In the genomic region with DNA sequence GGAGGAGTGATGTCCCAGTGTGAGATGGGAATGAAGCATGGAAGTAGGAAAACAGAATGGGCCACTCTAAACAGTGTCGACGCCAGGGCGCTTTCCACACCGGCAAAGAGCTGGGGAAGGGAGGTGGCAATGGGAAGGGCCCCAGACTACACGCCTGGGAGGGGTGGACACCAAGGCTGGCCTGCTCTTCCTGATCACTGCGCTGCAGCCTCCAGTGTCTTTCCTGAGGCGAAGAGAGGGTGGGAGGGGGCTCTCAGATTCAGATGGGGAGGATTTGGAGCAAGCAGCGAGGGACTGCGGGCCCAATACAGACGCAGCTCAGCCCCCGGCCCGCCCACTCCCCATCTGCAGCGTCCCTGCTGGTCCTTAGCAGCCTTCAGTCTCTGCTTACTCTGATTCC, we compare ENCODE assay signal across 22 cellular contexts.
"Had no signal": no experiment of that assay in that cellular context is flagged by ENCODE, and none has a peak within 500 bp of the region (broad histone marks: within the 10 kb centered on the region; RNA-seq: fewer than 3 reads in every experiment).

No MANE protein-coding gene starts in this region.

- H3K9me3 ChIP-seq: neutrophil, sigmoid colon, thoracic aorta, upper lobe of left lung had no signal

- H3K4me3 Mint-ChIP-seq: activated CD4-positive, alpha-beta T cell treated with anti-CD3 and anti-CD28 coated beads, Interleukin-2, amount 10 ng/mL, durations not matched to agents 24 days and 14 days; activated naive CD8-positive, alpha-beta T cell treated with anti-CD3 and anti-CD28 coated beads for 36 hours; activated T-helper 1 cell treated with anti-CD3 and anti-CD28 coated beads, Interleukin-12 subunit alpha, Interleukin-12 subunit beta, Interleukin-2, Interleukin-4 antibody, amounts not matched to agents 30 ng/mL and 10 ng/mL and 1 ng/mL, durations not matched to agents 14 hours and 24 hours and 36 hours; stimulated activated naive B cell treated with anti-CD40 and anti-IgM and Interleukin-4, amounts not matched to agents 10 μg/mL and 1 μg/mL and 100 μg/mL, for 72 hours had no signal

- H3K27me3 ChIP-seq: upper lobe of left lung had no signal

- H3K27ac Mint-ChIP-seq: activated CD4-positive, alpha-beta T cell treated with anti-CD3 and anti-CD28 coated beads, Interleukin-2, amount 10 ng/mL, durations not matched to agents 24 days and 14 days; activated naive CD8-positive, alpha-beta T cell treated with anti-CD3 and anti-CD28 coated beads for 36 hours; activated T-helper 1 cell treated with anti-CD3 and anti-CD28 coated beads, Interleukin-12 subunit alpha, Interleukin-12 subunit beta, Interleukin-2, Interleukin-4 antibody, amounts not matched to agents 30 ng/mL and 10 ng/mL and 1 ng/mL, durations not matched to agents 14 hours and 24 hours and 36 hours; naive thymus-derived CD8-positive, alpha-beta T cell; stimulated activated naive B cell treated with anti-CD40 and anti-IgM and Interleukin-4, amounts not matched to agents 10 μg/mL and 1 μg/mL and 100 μg/mL, for 72 hours had no signal

- ATAC-seq: foreskin keratinocyte; naive thymus-derived CD8-positive, alpha-beta T cell; SK-N-SH treated with all-trans-retinoic acid at 6 μM for 48 hours; stimulated activated naive B cell treated with anti-CD40 and anti-IgM and Interleukin-4, amounts not matched to agents 10 μg/mL and 1 μg/mL and 100 μg/mL, for 72 hours had no signal

- H3K79me2 ChIP-seq: parathyroid adenoma had no signal

- H3K9ac ChIP-seq: parathyroid adenoma had no signal

- H2AFZ ChIP-seq: parathyroid adenoma had no signal

- H3K9me3 Mint-ChIP-seq: activated CD4-positive, alpha-beta T cell treated with anti-CD3 and anti-CD28 coated beads, Interleukin-2, amount 10 ng/mL, durations not matched to agents 24 days and 14 days; activated T-helper 1 cell treated with anti-CD3 and anti-CD28 coated beads, Interleukin-12 subunit alpha, Interleukin-12 subunit beta, Interleukin-2, Interleukin-4 antibody, amounts not matched to agents 30 ng/mL and 10 ng/mL and 1 ng/mL, durations not matched to agents 14 hours and 24 hours and 36 hours had no signal

- H3K4me3 ChIP-seq: cardiac muscle cell, sigmoid colon, thoracic aorta, upper lobe of left lung had no signal

- H3K4me1 ChIP-seq: parathyroid adenoma had no signal

- H3K4me1 Mint-ChIP-seq: activated CD4-positive, alpha-beta T cell treated with anti-CD3 and anti-CD28 coated beads, Interleukin-2, amount 10 ng/mL, durations not matched to agents 24 days and 14 days had no signal

- H3K27ac ChIP-seq: cardiac muscle cell, epithelial cell of prostate, foreskin keratinocyte, neutrophil, parathyroid adenoma, sigmoid colon, thoracic aorta, upper lobe of left lung had no signal

- H3K36me3 Mint-ChIP-seq: activated naive CD8-positive, alpha-beta T cell treated with anti-CD3 and anti-CD28 coated beads for 36 hours had no signal

- H3K36me3 ChIP-seq: cardiac muscle cell, neutrophil, sigmoid colon, thoracic aorta, upper lobe of left lung had no signal

- DNase-seq: activated CD4-positive, alpha-beta T cell treated with anti-CD3 and anti-CD28 coated beads, Interleukin-2, amount 10 ng/mL, durations not matched to agents 24 days and 14 days; activated naive CD8-positive, alpha-beta T cell treated with anti-CD3 and anti-CD28 coated beads for 36 hours; activated T-cell treated with anti-CD3 and anti-CD28 coated beads for 4 hours; amniotic stem cell; foreskin keratinocyte; glutamatergic neuron; hypothalamus; kidney glomerular epithelial cell; mesenchymal stem cell; naive thymus-derived CD8-positive, alpha-beta T cell; sigmoid colon; stimulated activated naive B cell treated with anti-CD40 and anti-IgM and Interleukin-4, amounts not matched to agents 10 μg/mL and 1 μg/mL and 100 μg/mL, for 72 hours; T-helper 1 cell; T-helper 9 cell; upper lobe of left lung had no signal
